Comparison of ENCODE assay signal across 8 cellular contexts in the genomic region with DNA sequence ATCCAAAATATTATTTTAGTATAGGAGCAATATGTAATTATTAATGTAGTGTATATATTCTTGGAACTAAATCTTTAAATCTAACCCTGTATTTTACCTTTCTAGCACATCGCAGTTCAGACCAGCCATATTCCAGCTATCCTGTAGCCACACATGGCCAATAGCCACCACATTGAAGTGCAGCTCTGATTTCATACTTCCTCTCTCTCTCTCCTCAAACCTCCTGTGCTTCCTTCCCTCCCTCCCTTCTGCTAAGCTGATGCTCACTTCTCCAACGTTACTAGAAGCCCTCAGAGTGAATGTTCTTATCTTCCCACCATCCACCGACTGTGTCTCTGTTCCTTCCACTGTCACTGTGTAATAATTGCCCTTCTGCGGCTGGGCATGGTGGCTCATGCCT. TPM values are rescaled to one million over a fixed set of nuclear protein-coding genes. Genes with fewer than 3 reads are reported as not detected.
A peak's percentile ranks its signal among the peaks of the same experiment; 100 is the strongest.
DNase-seq lines count a peak whose midpoint lies in the region; ATAC-seq, FAIRE-seq and TF ChIP-seq lines count a peak whose summit lies in the region.
"Not testable (repeated sequence)": the region's sequence is repeated elsewhere in the genome, so short reads cannot be mapped to it uniquely, and the experiment has no call there.

No MANE protein-coding gene starts in this region.

- POLR2A ChIA-PET in Panc1 (lab: Charles Lee) = interaction anchor here (0.6 kb wide), 1 partner anchor 97 kb away, joined by 3 read pairs; no protein-coding TSS in a partner anchor

- not testable (repeated sequence) for H3K27me3 Mint-ChIP-seq in activated CD8-positive, alpha-beta memory T cell treated with anti-CD3 and anti-CD28 coated beads, Interleukin-2, amount 10 ng/mL, durations not matched to agents 7 days and 5 days

- H3K36me3 Mint-ChIP-seq in activated CD8-positive, alpha-beta memory T cell treated with anti-CD3 and anti-CD28 coated beads, Interleukin-2, amount 10 ng/mL, durations not matched to agents 7 days and 5 days = peaks cover 39% of the 10 kb centered on the region

- CTCF ChIA-PET in Panc1 (lab: Charles Lee) = not testable (repeated sequence)
- CTCF ChIA-PET in activated CD8-positive, alpha-beta memory T cell treated with anti-CD3 and anti-CD28 coated beads, Interleukin-2, amount 10 ng/mL, durations not matched to agents 7 days and 5 days (lab: Charles Lee) = interaction anchor here (0.5 to 1.3 kb wide), 2 partner anchors 56 to 974 kb away, joined by 3 to 9 read pairs; no protein-coding TSS in a partner anchor

- H4K20me1 ChIP-seq in keratinocyte (ENCODE audit: control insufficient read depth, extremely low read depth, insufficient read depth, low read length); osteoblast (ENCODE audit: insufficient read depth, low read length): not testable (repeated sequence)

- H3K4me3 Mint-ChIP-seq in activated CD8-positive, alpha-beta memory T cell treated with anti-CD3 and anti-CD28 coated beads, Interleukin-2, amount 10 ng/mL, durations not matched to agents 7 days and 5 days = peak overlapping the region; percentile 92

- H3K9me3 ChIP-seq in Panc1 (ENCODE audit: control insufficient read depth, insufficient read depth, low read depth, low read length) = peaks cover 11% of the 10 kb centered on the region; the same call in 1 of the 2 replicates
- not testable (repeated sequence) for H3K9me3 ChIP-seq in keratinocyte (ENCODE audit: control insufficient read depth, low read depth, low read length); osteoblast (ENCODE audit: low read depth, low read length); thyroid gland

- H3K4me3 ChIP-seq in Panc1 (ENCODE audit: low read depth in 2 of 2, low read length in 2 of 2) = peak overlapping the region; percentile 91 to 94
- H3K4me3 ChIP-seq in coronary artery = peak overlapping the region; percentile 88
- H3K4me3 ChIP-seq in keratinocyte (ENCODE audit: control insufficient read depth in 2 of 3, extremely low read depth in 1 of 3, insufficient read depth in 2 of 3, low read depth in 1 of 3, low read length in 3 of 3); osteoblast (ENCODE audit: insufficient read depth, low read length): not testable (repeated sequence)
- H3K4me3 ChIP-seq in thyroid gland (replicated peaks in 1 of 3) = peak overlapping the region in 2 of 3 donors; percentile 63 to 86

- not testable (repeated sequence) for H3K36me3 ChIP-seq in Panc1 (ENCODE audit: control insufficient read depth, insufficient read depth, low read length); keratinocyte (ENCODE audit: control insufficient read depth in 2 of 2, extremely low read depth in 1 of 2, insufficient read depth in 2 of 2, low read length in 2 of 2); osteoblast (ENCODE audit: insufficient read depth, low read length); thyroid gland

- not testable (repeated sequence) for H3K9ac ChIP-seq in keratinocyte (ENCODE audit: control insufficient read depth, extremely low read depth, insufficient read depth, low read length)

- intact Hi-C loops in Panc1 (cut with micrococcal nuclease; ENCODE audit: unreplicated experiment); thyroid gland (cut with DNase I): not testable (repeated sequence)

- peak overlapping the region; percentile 51 for H3K4me2 ChIP-seq in keratinocyte (ENCODE audit: control insufficient read depth, extremely low read depth, insufficient read depth, low read depth, low read length)
- H3K4me2 ChIP-seq in osteoblast (ENCODE audit: insufficient read depth, low read length) = peak overlapping the region; percentile 78

- not testable (repeated sequence) for H3K27me3 ChIP-seq in Panc1 (ENCODE audit: control insufficient read depth, insufficient read depth, low read length); keratinocyte (ENCODE audit: control insufficient read depth, extremely low read depth, insufficient read depth, low read length); osteoblast (ENCODE audit: insufficient read depth, low read length); thyroid gland

- DNase-seq in DMS 273 (lab: John Stamatoyannopoulos, UW; ENCODE audit: unreplicated experiment) (peak; percentile 45), KBM-7 (peak; percentile 88)
- not testable (repeated sequence) for DNase-seq in Panc1 (ENCODE audit: low read depth, low spot score); activated CD8-positive, alpha-beta memory T cell treated with anti-CD3 and anti-CD28 coated beads, Interleukin-2, amount 10 ng/mL, durations not matched to agents 7 days and 5 days; coronary artery (ENCODE audit: low spot score); keratinocyte (ENCODE audit: low read depth, low spot score); osteoblast (ENCODE audit: insufficient read length, low spot score, missing footprints); thyroid gland

- H2AFZ ChIP-seq in keratinocyte (ENCODE audit: control insufficient read depth, low read length) (peak overlapping the region; percentile 79), osteoblast (ENCODE audit: low read length) (peak overlapping the region; percentile 97)

- FAIRE-seq in keratinocyte (lab: Jason Lieb, UNC) = not testable (repeated sequence)

- peaks cover 11% of the 10 kb centered on the region for H3K79me2 ChIP-seq in keratinocyte (ENCODE audit: control insufficient read depth, insufficient read depth, low read length)
- peaks cover 42% of the 10 kb centered on the region for H3K79me2 ChIP-seq in osteoblast (ENCODE audit: insufficient read depth, low read length)

- H3K4me1 ChIP-seq in Panc1 (ENCODE audit: control insufficient read depth, insufficient read depth, low read length); keratinocyte (ENCODE audit: control insufficient read depth, extremely low read depth, insufficient read depth, low read length); osteoblast (ENCODE audit: insufficient read depth, low read length); thyroid gland: not testable (repeated sequence)

- TF ChIP-seq POLR2A in thyroid gland (IDR thresholded peaks at IDR 0.05) = not testable (repeated sequence)

- TF ChIP-seq CTCF in Panc1 (IDR thresholded peaks at IDR 0.05); coronary artery (IDR thresholded peaks at IDR 0.05); keratinocyte (optimal IDR thresholded peaks at IDR 0.05 in 1 of 3, IDR thresholded peaks at IDR 0.05 in 1 of 3, conservative IDR thresholded peaks at IDR 0.05 in 1 of 3; ENCODE audit: extremely low read depth in 1 of 3, insufficient read depth in 2 of 3, low read length in 3 of 3); osteoblast (IDR thresholded peaks at IDR 0.05; ENCODE audit: extremely low read depth, low read depth, low read length); thyroid gland (IDR thresholded peaks at IDR 0.05): not testable (repeated sequence)

- peaks cover 14% of the 10 kb centered on the region for H3K9me3 Mint-ChIP-seq in activated CD8-positive, alpha-beta memory T cell treated with anti-CD3 and anti-CD28 coated beads, Interleukin-2, amount 10 ng/mL, durations not matched to agents 7 days and 5 days (ENCODE audit: low read depth)

- BruUV-seq in Panc1 (replicated peaks; lab: Mats Ljungman, UMichigan) = not testable (repeated sequence)

- dilution Hi-C loops in keratinocyte (cut with MboI; ENCODE audit: extremely low pct_ligation_motif_present, low sequenced_read_pairs) = not testable (repeated sequence)

- H3K27ac ChIP-seq in Panc1 (ENCODE audit: low read length) (peak overlapping the region; percentile 92), coronary artery (peak overlapping the region; percentile 65 to 88), thyroid gland (peak overlapping the region in 2 of 3 donors; percentile 32 to 77)
- H3K27ac ChIP-seq in keratinocyte (ENCODE audit: control insufficient read depth, insufficient read depth, low read length); osteoblast (ENCODE audit: low read depth, low read length): not testable (repeated sequence)

- in situ Hi-C loops in KBM-7 (cut with MboI; ENCODE audit: low pct_unique_long_range_greater_than_20kb, low sequenced_read_pairs); Panc1 (cut with HindIII; ENCODE audit: low pct_unique_long_range_greater_than_20kb, low sequenced_read_pairs): not testable (repeated sequence)

- H3K4me1 Mint-ChIP-seq in activated CD8-positive, alpha-beta memory T cell treated with anti-CD3 and anti-CD28 coated beads, Interleukin-2, amount 10 ng/mL, durations not matched to agents 7 days and 5 days = peaks cover 25% of the 10 kb centered on the region

- not testable (repeated sequence) for ATAC-seq in Panc1; activated CD8-positive, alpha-beta memory T cell treated with anti-CD3 and anti-CD28 coated beads, Interleukin-2, amount 10 ng/mL, durations not matched to agents 7 days and 5 days

- peak overlapping the region; percentile 95 for H3K27ac Mint-ChIP-seq in activated CD8-positive, alpha-beta memory T cell treated with anti-CD3 and anti-CD28 coated beads, Interleukin-2, amount 10 ng/mL, durations not matched to agents 7 days and 5 days

- not testable (repeated sequence) for H3K9me1 ChIP-seq in keratinocyte (ENCODE audit: control insufficient read depth, extremely low read depth, insufficient read depth, low read length)

- 68 to 80% methylated on average over 4 of the region's 4 CpGs for WGBS in thyroid gland, 2 donors

RNA-seq across cellular contexts. Expression of gene ERV3-1, which starts 0.5 kb away (rescaled TPM):
- total RNA-seq in Panc1 (2021; ENCODE audit: unreplicated experiment) (23.1 TPM), osteoblast (18.9 and 24.2 TPM in 2 replicates), thyroid gland (10 to 100 TPM; 19.5 to 22.6 (median 20.1) TPM)
- polyA plus RNA-seq in Panc1 (2012; ENCODE audit: insufficient read length) = 12.1 TPM
- total RNA-seq in activated CD8-positive, alpha-beta memory T cell treated with anti-CD3 and anti-CD28 coated beads, Interleukin-2, amount 10 ng/mL, durations not matched to agents 7 days and 5 days = 10 to 100 TPM in 1 of 2 experiments, 1 to 10 TPM in 1; 9.5 to 15.1 TPM
- 1.1 to 5.1 TPM (median 3.1 TPM) in 3 replicates for polyA plus RNA-seq in keratinocyte
- polyA plus RNA-seq in keratinocyte (2011; ENCODE audit: low read depth) = 0.81 TPM
- polyA plus RNA-seq in keratinocyte (2011; cell fraction: cytosol; rRNA removed) = 0.45 and 0.64 TPM in 2 replicates
- polyA plus RNA-seq in keratinocyte (2011; cell fraction: nucleus; rRNA removed) = 13.3 and 13.4 TPM in 2 replicates
- 0.84 and 3.9 TPM in 2 replicates for polyA plus RNA-seq in keratinocyte (2012; ENCODE audit: low replicate concordance)
- polyA minus RNA-seq in keratinocyte = 2.0 to 4.9 TPM (median 4.8 TPM) in 3 replicates
- polyA minus RNA-seq in keratinocyte (2011; cell fraction: cytosol; rRNA and poly(A)+ RNA removed) = not detected
- polyA minus RNA-seq in keratinocyte (2011; cell fraction: nucleus; rRNA and poly(A)+ RNA removed) = 6.9 and 11.2 TPM in 2 replicates

RNA-seq across cellular contexts. Expression of gene ZNF117, which starts 16.2 kb away (rescaled TPM):
- total RNA-seq in Panc1 (2021; ENCODE audit: unreplicated experiment) = 8.0 TPM
- polyA plus RNA-seq in Panc1 (2012; ENCODE audit: insufficient read length) = 4.2 TPM
- 1 to 10 TPM; 3.6 to 4.9 TPM for total RNA-seq in activated CD8-positive, alpha-beta memory T cell treated with anti-CD3 and anti-CD28 coated beads, Interleukin-2, amount 10 ng/mL, durations not matched to agents 7 days and 5 days
- polyA plus RNA-seq in keratinocyte = 0.44 to 2.3 TPM (median 1.8 TPM) in 3 replicates
- 3.5 TPM for polyA plus RNA-seq in keratinocyte (2011; ENCODE audit: low read depth)
- 0.12 and 0.22 TPM in 2 replicates for polyA plus RNA-seq in keratinocyte (2011; cell fraction: cytosol; rRNA removed)
- polyA plus RNA-seq in keratinocyte (2011; cell fraction: nucleus; rRNA removed) = 5.1 and 9.0 TPM in 2 replicates
- 0.42 and 3.4 TPM in 2 replicates for polyA plus RNA-seq in keratinocyte (2012; ENCODE audit: low replicate concordance)
- polyA minus RNA-seq in keratinocyte = 0.07 to 2.0 TPM (median 1.6 TPM) in 3 replicates
- not detected for polyA minus RNA-seq in keratinocyte (2011; cell fraction: cytosol; rRNA and poly(A)+ RNA removed)
- polyA minus RNA-seq in keratinocyte (2011; cell fraction: nucleus; rRNA and poly(A)+ RNA removed) = 2.6 and 7.8 TPM in 2 replicates
- 8.0 and 8.3 TPM in 2 replicates for total RNA-seq in osteoblast
- 10 to 100 TPM; 10.5 to 20.3 (median 12.6) TPM for total RNA-seq in thyroid gland
